ENCODE assay signal across 11 cellular contexts in genomic region chr1:116820362-116820761, GRCh38.
DNase-seq lines count a peak whose midpoint lies in the region; TF ChIP-seq lines count a peak whose summit lies in the region.
"Had no signal": no experiment of that assay in that cellular context is flagged by ENCODE, and none has a peak within 500 bp of the region (broad histone marks: within the 10 kb centered on the region; RNA-seq: fewer than 3 reads in every experiment).

No MANE protein-coding gene starts in this region.

- H3K27ac ChIP-seq in right atrium auricular region (no peak overlapping the region), uterus (peak overlapping the region in 1 of 2 donors; percentile 46)
- H3K27ac ChIP-seq: BLaER1 had no signal

- no peaks in the 10 kb centered on the region for H3K36me3 Mint-ChIP-seq in activated naive CD4-positive, alpha-beta T cell treated with anti-CD3 and anti-CD28 coated beads, Interleukin-2, amount 10 ng/mL, durations not matched to agents 7 days and 5 days
- H3K36me3 Mint-ChIP-seq in activated naive CD4-positive, alpha-beta T cell treated with anti-CD3 and anti-CD28 coated beads for 36 hours (ENCODE audit: low read depth): peaks cover 2% of the 10 kb centered on the region

- no peaks in the 10 kb centered on the region for H3K27me3 Mint-ChIP-seq in activated naive CD4-positive, alpha-beta T cell treated with anti-CD3 and anti-CD28 coated beads, Interleukin-2, amount 10 ng/mL, durations not matched to agents 7 days and 5 days
- H3K27me3 Mint-ChIP-seq in activated naive CD4-positive, alpha-beta T cell treated with anti-CD3 and anti-CD28 coated beads for 36 hours (ENCODE audit: low read depth): no peaks in the 10 kb centered on the region

- peaks cover 0 to 7% of the 10 kb centered on the region in 2 donors for H3K4me1 ChIP-seq in right atrium auricular region
- no peaks in the 10 kb centered on the region for H3K4me1 ChIP-seq in uterus

- no peaks in the 10 kb centered on the region for H3K36me3 ChIP-seq in right atrium auricular region
- no peaks in the 10 kb centered on the region for H3K36me3 ChIP-seq in uterus
- H3K36me3 ChIP-seq: BLaER1 had no signal

- H3K9me3 ChIP-seq in right atrium auricular region (no peaks in the 10 kb centered on the region), uterus (no peaks in the 10 kb centered on the region)
- H3K9me3 ChIP-seq: BLaER1 had no signal

- CTCF ChIA-PET in activated naive CD4-positive, alpha-beta T cell treated with anti-CD3 and anti-CD28 coated beads, Interleukin-2, amount 10 ng/mL, durations not matched to agents 7 days and 5 days (lab: Charles Lee): interaction anchor here (8.4 kb wide), 1 partner anchor 54 kb away, joined by 162 read pairs; no protein-coding TSS in a partner anchor
- CTCF ChIA-PET in activated naive CD4-positive, alpha-beta T cell treated with anti-CD3 and anti-CD28 coated beads for 36 hours (lab: Charles Lee): interaction anchor here (0.7 to 0.8 kb wide), 2 partner anchors 96 to 235 kb away, joined by 5 to 7 read pairs; no protein-coding TSS in a partner anchor

- H3K27me3 ChIP-seq in right atrium auricular region: no peaks in the 10 kb centered on the region
- H3K27me3 ChIP-seq in uterus: no peaks in the 10 kb centered on the region
- H3K27me3 ChIP-seq: BLaER1 had no signal

- H3K27ac Mint-ChIP-seq in activated naive CD4-positive, alpha-beta T cell treated with anti-CD3 and anti-CD28 coated beads, Interleukin-2, amount 10 ng/mL, durations not matched to agents 7 days and 5 days: peak overlapping the region; percentile 42
- no peak overlapping the region for H3K27ac Mint-ChIP-seq in activated naive CD4-positive, alpha-beta T cell treated with anti-CD3 and anti-CD28 coated beads for 36 hours

- no peak for TF ChIP-seq POLR2A in uterus (IDR thresholded peaks at IDR 0.05)

- no peak overlapping the region for H3K4me3 Mint-ChIP-seq in activated naive CD4-positive, alpha-beta T cell treated with anti-CD3 and anti-CD28 coated beads, Interleukin-2, amount 10 ng/mL, durations not matched to agents 7 days and 5 days
- no peak overlapping the region for H3K4me3 Mint-ChIP-seq in activated naive CD4-positive, alpha-beta T cell treated with anti-CD3 and anti-CD28 coated beads for 36 hours

- no peak for TF ChIP-seq CTCF in right atrium auricular region (IDR thresholded peaks at IDR 0.05)
- TF ChIP-seq CTCF in uterus (IDR thresholded peaks at IDR 0.05): no peak
- no peak for TF ChIP-seq CTCF in GM10266 (IDR thresholded peaks at IDR 0.05; ENCODE audit: control insufficient read depth, insufficient read depth, low read depth, missing control alignments)

- H3K4me3 ChIP-seq in right atrium auricular region: no peak overlapping the region
- no peak overlapping the region for H3K4me3 ChIP-seq in uterus
- H3K4me3 ChIP-seq: BLaER1 had no signal

- intact Hi-C loops in activated naive CD4-positive, alpha-beta T cell treated with anti-CD3 and anti-CD28 coated beads for 36 hours (cut with micrococcal nuclease): no loop called here
- intact Hi-C loops in uterus (cut with DNase I; ENCODE audit: low total_unique reads): no loop called here

- H3K4me1 Mint-ChIP-seq in activated naive CD4-positive, alpha-beta T cell treated with anti-CD3 and anti-CD28 coated beads, Interleukin-2, amount 10 ng/mL, durations not matched to agents 7 days and 5 days: peaks cover 54% of the 10 kb centered on the region
- peaks cover 61% of the 10 kb centered on the region for H3K4me1 Mint-ChIP-seq in activated naive CD4-positive, alpha-beta T cell treated with anti-CD3 and anti-CD28 coated beads for 36 hours (ENCODE audit: low read depth)

- DNase-seq in activated naive CD4-positive, alpha-beta T cell treated with anti-CD3 and anti-CD28 coated beads, Interleukin-2, amount 10 ng/mL, durations not matched to agents 7 days and 5 days: no peak
- no peak for DNase-seq in activated naive CD4-positive, alpha-beta T cell treated with anti-CD3 and anti-CD28 coated beads for 36 hours
- DNase-seq in amniotic epithelial cell (ENCODE audit: low read depth) (peak; percentile 92), right atrium auricular region (ENCODE audit: low spot score) (peak; percentile 65), uterus (peak; percentile 70 to 75), GM19240 (ENCODE audit: insufficient read length, low spot score) (no peak), GM10266 (ENCODE audit: extremely low spot score) (no peak), AML-193 (lab: John Stamatoyannopoulos, UW) (no peak)
- DNase-seq: NCI-H1436, T-helper 2 cell had no signal

- no peaks in the 10 kb centered on the region for H3K9me3 Mint-ChIP-seq in activated naive CD4-positive, alpha-beta T cell treated with anti-CD3 and anti-CD28 coated beads, Interleukin-2, amount 10 ng/mL, durations not matched to agents 7 days and 5 days
- H3K9me3 Mint-ChIP-seq in activated naive CD4-positive, alpha-beta T cell treated with anti-CD3 and anti-CD28 coated beads for 36 hours: no peaks in the 10 kb centered on the region

Comparison
In these comparisons a context has a peak if more than half of its experiments do, and no peak if none do; other contexts are left out.
1. DNase-seq: peak in amniotic epithelial cell (single experiment), right atrium auricular region (single experiment) and uterus (2 of 2); none in activated naive CD4-positive, alpha-beta T cell treated with anti-CD3 and anti-CD28 coated beads, Interleukin-2, amount 10 ng/mL, durations not matched to agents 7 days and 5 days (single experiment), activated naive CD4-positive, alpha-beta T cell treated with anti-CD3 and anti-CD28 coated beads for 36 hours (single experiment), GM19240 (single experiment), GM10266 (single experiment) and AML-193 (0 of 2).